27 cellular contexts compared by ENCODE assay signal in the genomic region with DNA sequence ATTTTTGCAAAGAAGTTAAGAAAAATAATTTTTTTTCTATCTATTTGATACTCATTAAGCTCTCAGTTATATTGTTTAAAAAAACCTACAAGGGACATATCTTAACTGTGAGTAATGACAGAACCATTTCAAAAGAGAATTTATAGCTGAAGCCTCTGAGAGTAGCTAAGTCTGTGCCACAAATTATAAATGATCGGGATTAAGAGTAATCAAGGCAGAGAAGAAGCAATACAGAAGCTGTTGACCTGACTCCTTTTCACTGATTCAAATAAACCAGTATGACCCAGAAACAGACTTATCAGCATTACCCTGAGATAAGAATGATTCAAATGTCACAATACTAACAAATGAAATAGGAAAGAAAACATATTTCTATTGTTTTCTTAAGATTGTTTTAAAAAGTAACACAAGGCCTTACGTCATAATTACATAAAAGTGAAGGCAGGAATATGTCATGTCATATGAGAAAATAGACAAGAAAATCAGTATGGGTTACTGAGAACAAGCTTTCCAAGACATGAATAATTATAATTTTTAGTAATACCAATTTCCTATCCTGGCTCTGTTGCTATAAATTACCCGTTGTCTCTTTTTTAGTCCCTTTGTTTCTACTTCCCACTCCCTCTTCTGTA.
DNase-seq lines count a peak whose midpoint lies in the region; ATAC-seq and TF ChIP-seq lines count a peak whose summit lies in the region.
"Had no signal": no experiment of that assay in that cellular context is flagged by ENCODE, and none has a peak within 500 bp of the region (broad histone marks: within the 10 kb centered on the region; RNA-seq: fewer than 3 reads in every experiment).

No MANE protein-coding gene starts in this region.

- H3K79me2 ChIP-seq in ACC112 (ENCODE audit: control insufficient read depth, insufficient read depth, low read length, unreplicated experiment): no peaks in the 10 kb centered on the region
- H3K79me2 ChIP-seq in GM23338 (replicated peaks; ENCODE audit: insufficient read depth): no peaks in the 10 kb centered on the region
- H3K79me2 ChIP-seq in SU-DHL-6 (ENCODE audit: insufficient read depth, low read length): no peaks in the 10 kb centered on the region

- H3K4me1 Mint-ChIP-seq in GM23338: no peaks in the 10 kb centered on the region
- H3K4me1 Mint-ChIP-seq in type B pancreatic cell (ENCODE audit: unreplicated experiment): no peaks in the 10 kb centered on the region
- H3K4me1 Mint-ChIP-seq: CD14-positive monocyte; CD8-positive, alpha-beta memory T cell; IgD-negative memory B cell had no signal

- DNase-seq in GM23338 (ENCODE audit: low spot score): no peak
- peak; percentile 0 for DNase-seq in non-pigmented ciliary epithelial cell (ENCODE audit: low read depth)
- no peak for DNase-seq in testis
- no peak for DNase-seq in type B pancreatic cell (ENCODE audit: extremely low spot score, unreplicated experiment)
- DNase-seq: ACHN; BE2C; CD8-positive, alpha-beta memory T cell; GOT3; NCI-H1092; NCI-H1417 treated with DMSO at 0.1 percent for 48 hours; NCI-H187; NCI-H2081 treated with DMSO at 0.1 percent for 48 hours; NCI-H2171 treated with DMSO at 0.1 percent for 48 hours; NCI-H524; NCI-H748 treated with DMSO at 0.1 percent for 48 hours; PC-9; SW 1271 had no signal

- 54 to 64% methylated on average over 3 of the region's 3 CpGs for WGBS in testis, 2 donors

- H3K36me3 ChIP-seq in ACC112 (ENCODE audit: insufficient read depth, low read length) (no peaks in the 10 kb centered on the region), GM23338 (ENCODE audit: insufficient read depth) (no peaks in the 10 kb centered on the region), SU-DHL-6 (ENCODE audit: low read length) (no peaks in the 10 kb centered on the region; the same call in 1 of the 2 replicates), testis (ENCODE audit: low read depth, missing control alignments) (no peaks in the 10 kb centered on the region)
- H3K36me3 ChIP-seq: BE2C, HAP-1, SJSA1 had no signal

- H2AFZ ChIP-seq in ACC112 (ENCODE audit: low read length, unreplicated experiment) (peak overlapping the region; percentile 68), GM23338 (peak overlapping the region; percentile 35; the same call in 1 of the 2 replicates), SU-DHL-6 (ENCODE audit: low read depth, low read length, severe bottlenecking) (peak overlapping the region; percentile 78)
- H2AFZ ChIP-seq: PC-9 had no signal

- H3K4me2 ChIP-seq in GM23338 (no peak overlapping the region), SU-DHL-6 (ENCODE audit: low read depth, low read length, poor library complexity, severe bottlenecking) (no peak overlapping the region)
- H3K4me2 ChIP-seq: KMS-11, PC-9 had no signal

- TF ChIP-seq CTCF in GM23338 (conservative IDR thresholded peaks at IDR 0.05; ENCODE audit: low read depth in 2 of 2) (no peak), SU-DHL-6 (IDR thresholded peaks at IDR 0.05; ENCODE audit: insufficient read depth, low read length, poor library complexity, severe bottlenecking) (no peak), testis (IDR thresholded peaks at IDR 0.05) (no peak), type B pancreatic cell (conservative IDR thresholded peaks at IDR 0.05) (no peak)

- H3K4me3 ChIP-seq in ACC112 (ENCODE audit: low read depth, low read length) (no peak overlapping the region), GM23338 (no peak overlapping the region), SU-DHL-6 (ENCODE audit: insufficient read depth, low read length, poor library complexity, severe bottlenecking) (no peak overlapping the region), testis (no peak overlapping the region)
- H3K4me3 ChIP-seq: HAP-1, PC-9, SJSA1 had no signal

- intact Hi-C loops in testis (cut with DNase I; ENCODE audit: low total_unique reads): no loop called here

- H3K36me3 Mint-ChIP-seq in GM23338 (ENCODE audit: low read depth) (no peaks in the 10 kb centered on the region), type B pancreatic cell (no peaks in the 10 kb centered on the region)
- H3K36me3 Mint-ChIP-seq: CD14-positive monocyte; CD8-positive, alpha-beta memory T cell; IgD-negative memory B cell had no signal

- H3K27me3 Mint-ChIP-seq in GM23338 (ENCODE audit: insufficient read depth, low read depth, poor library complexity) (no peaks in the 10 kb centered on the region), type B pancreatic cell (no peaks in the 10 kb centered on the region)
- H3K27me3 Mint-ChIP-seq: CD8-positive, alpha-beta memory T cell; IgD-negative memory B cell had no signal

- H3K9me3 ChIP-seq in SU-DHL-6 (ENCODE audit: insufficient read depth, low read length) (no peaks in the 10 kb centered on the region), testis (no peaks in the 10 kb centered on the region)
- H3K9me3 ChIP-seq: BE2C, HAP-1, SJSA1 had no signal

- H3F3A ChIP-seq in GM23338 (replicated peaks; ENCODE audit: low read depth) (no peaks in the 10 kb centered on the region), SU-DHL-6 (ENCODE audit: insufficient read depth) (no peaks in the 10 kb centered on the region)

- H3K27ac ChIP-seq in ACC112 (ENCODE audit: low read depth, low read length) (no peak overlapping the region), GM23338 (ENCODE audit: low read depth) (no peak overlapping the region), SU-DHL-6 (ENCODE audit: low read depth, low read length) (no peak overlapping the region), testis (no peak overlapping the region)
- H3K27ac ChIP-seq: KMS-11, PC-9, SJSA1 had no signal

- H3K9me3 Mint-ChIP-seq in GM23338 (no peaks in the 10 kb centered on the region), type B pancreatic cell (no peaks in the 10 kb centered on the region)
- H3K9me3 Mint-ChIP-seq: CD14-positive monocyte; T-helper 1 cell treated with Interleukin-12 subunit alpha and Interleukin-12 subunit beta and Interleukin-4 antibody, amounts not matched to agents 30 μg/mL and 1 μg/mL, for 36 hours had no signal

- no peaks in the 10 kb centered on the region for H3K4me1 ChIP-seq in ACC112 (ENCODE audit: control insufficient read depth, insufficient read depth, low read length, unreplicated experiment)
- no peaks in the 10 kb centered on the region for H3K4me1 ChIP-seq in GM23338 (ENCODE audit: insufficient read depth)
- peaks cover 3% of the 10 kb centered on the region for H3K4me1 ChIP-seq in testis
- H3K4me1 ChIP-seq: BE2C, HAP-1, SJSA1 had no signal

- H3K9ac ChIP-seq in SU-DHL-6 (ENCODE audit: low read length): no peak overlapping the region
- H3K9ac ChIP-seq: KMS-11 had no signal

- H3K27me3 ChIP-seq in ACC112 (ENCODE audit: insufficient read depth, low read length) (no peaks in the 10 kb centered on the region), GM23338 (ENCODE audit: insufficient read depth) (no peaks in the 10 kb centered on the region), SU-DHL-6 (ENCODE audit: low read length) (no peaks in the 10 kb centered on the region), testis (no peaks in the 10 kb centered on the region)
- H3K27me3 ChIP-seq: SJSA1 had no signal

- H4K20me1 ChIP-seq in GM23338 (replicated peaks; ENCODE audit: insufficient read depth): no peaks in the 10 kb centered on the region
- H4K20me1 ChIP-seq in SU-DHL-6 (ENCODE audit: low read depth, low read length): no peaks in the 10 kb centered on the region

- H3K4me3 Mint-ChIP-seq in GM23338 (no peak overlapping the region), type B pancreatic cell (no peak overlapping the region)
- H3K4me3 Mint-ChIP-seq: CD14-positive monocyte; CD8-positive, alpha-beta memory T cell; IgD-negative memory B cell; T-helper 1 cell treated with Interleukin-12 subunit alpha and Interleukin-12 subunit beta and Interleukin-4 antibody, amounts not matched to agents 30 μg/mL and 1 μg/mL, for 36 hours had no signal

- ATAC-seq in GM23338 (no peak), GM21825 (IDR thresholded peaks at IDR 0.05; ENCODE audit: unreplicated experiment) (no peak)
- ATAC-seq: Right ventricle myocardium inferior had no signal

- H3K9me2 ChIP-seq in GM23338 (ENCODE audit: insufficient read depth) (no peaks in the 10 kb centered on the region), SU-DHL-6 (replicated peaks; ENCODE audit: insufficient read depth, low read length) (no peaks in the 10 kb centered on the region)

- no peak overlapping the region for H3K27ac Mint-ChIP-seq in GM23338
- no peak overlapping the region for H3K27ac Mint-ChIP-seq in type B pancreatic cell
- H3K27ac Mint-ChIP-seq: CD14-positive monocyte; CD8-positive, alpha-beta memory T cell; IgD-negative memory B cell; T-helper 1 cell treated with Interleukin-12 subunit alpha and Interleukin-12 subunit beta and Interleukin-4 antibody, amounts not matched to agents 30 μg/mL and 1 μg/mL, for 36 hours had no signal

- TF ChIP-seq POLR2A in testis (IDR thresholded peaks at IDR 0.05): no peak

TF ChIP-seq in GM23338, 12 proteins besides CTCF, POLR2A, EP300 and RAD21 (continues in another document):
- no peak for TF ChIP-seq ETS1 (IDR thresholded peaks at IDR 0.05)
- TF ChIP-seq ZNF331 (CRISPR knock-in tag; IDR thresholded peaks at IDR 0.05; ENCODE audit: low read depth): no peak
- TF ChIP-seq POLR2AphosphoS5 (IDR thresholded peaks at IDR 0.05; ENCODE audit: low read depth): no peak
